ENCODE assay signal across 1 cellular context in the genomic region with DNA sequence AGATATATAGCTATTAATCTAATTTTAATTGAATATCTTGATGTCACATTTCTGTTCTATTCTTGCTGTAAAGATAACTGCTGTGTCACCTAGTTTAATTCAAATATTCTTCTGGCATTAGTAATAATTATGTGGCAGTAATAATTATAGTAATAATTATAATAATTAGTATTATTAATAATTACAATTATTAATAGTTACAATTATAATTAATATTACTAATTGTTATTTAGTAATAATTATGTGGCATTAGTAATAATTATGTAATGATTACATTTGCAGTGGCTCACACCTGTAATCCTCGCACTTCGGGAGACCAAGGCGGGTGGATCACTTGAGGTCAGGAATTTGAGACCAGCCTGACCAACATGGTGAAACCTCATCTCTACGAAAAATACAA.
A peak's percentile ranks its signal among the peaks of the same experiment; 100 is the strongest.
TF ChIP-seq lines count a peak whose summit lies in the region.

No MANE protein-coding gene starts in this region.

TF ChIP-seq in WTC11, 78 proteins besides CTCF, POLR2A, EP300 and RAD21:
- TF ChIP-seq HMGA2 (CRISPR knock-in tag; IDR thresholded peaks at IDR 0.05), result peak; percentile 83
- no peak for TF ChIP-seq FOXJ3 (CRISPR knock-in tag; IDR thresholded peaks at IDR 0.05; ENCODE audit: borderline replicate concordance)
- TF ChIP-seq ZNF219 (CRISPR knock-in tag; IDR thresholded peaks at IDR 0.05; ENCODE audit: borderline replicate concordance), result no peak
- TF ChIP-seq RORB (CRISPR knock-in tag; IDR thresholded peaks at IDR 0.05), result no peak
- TF ChIP-seq, protein P1, sequence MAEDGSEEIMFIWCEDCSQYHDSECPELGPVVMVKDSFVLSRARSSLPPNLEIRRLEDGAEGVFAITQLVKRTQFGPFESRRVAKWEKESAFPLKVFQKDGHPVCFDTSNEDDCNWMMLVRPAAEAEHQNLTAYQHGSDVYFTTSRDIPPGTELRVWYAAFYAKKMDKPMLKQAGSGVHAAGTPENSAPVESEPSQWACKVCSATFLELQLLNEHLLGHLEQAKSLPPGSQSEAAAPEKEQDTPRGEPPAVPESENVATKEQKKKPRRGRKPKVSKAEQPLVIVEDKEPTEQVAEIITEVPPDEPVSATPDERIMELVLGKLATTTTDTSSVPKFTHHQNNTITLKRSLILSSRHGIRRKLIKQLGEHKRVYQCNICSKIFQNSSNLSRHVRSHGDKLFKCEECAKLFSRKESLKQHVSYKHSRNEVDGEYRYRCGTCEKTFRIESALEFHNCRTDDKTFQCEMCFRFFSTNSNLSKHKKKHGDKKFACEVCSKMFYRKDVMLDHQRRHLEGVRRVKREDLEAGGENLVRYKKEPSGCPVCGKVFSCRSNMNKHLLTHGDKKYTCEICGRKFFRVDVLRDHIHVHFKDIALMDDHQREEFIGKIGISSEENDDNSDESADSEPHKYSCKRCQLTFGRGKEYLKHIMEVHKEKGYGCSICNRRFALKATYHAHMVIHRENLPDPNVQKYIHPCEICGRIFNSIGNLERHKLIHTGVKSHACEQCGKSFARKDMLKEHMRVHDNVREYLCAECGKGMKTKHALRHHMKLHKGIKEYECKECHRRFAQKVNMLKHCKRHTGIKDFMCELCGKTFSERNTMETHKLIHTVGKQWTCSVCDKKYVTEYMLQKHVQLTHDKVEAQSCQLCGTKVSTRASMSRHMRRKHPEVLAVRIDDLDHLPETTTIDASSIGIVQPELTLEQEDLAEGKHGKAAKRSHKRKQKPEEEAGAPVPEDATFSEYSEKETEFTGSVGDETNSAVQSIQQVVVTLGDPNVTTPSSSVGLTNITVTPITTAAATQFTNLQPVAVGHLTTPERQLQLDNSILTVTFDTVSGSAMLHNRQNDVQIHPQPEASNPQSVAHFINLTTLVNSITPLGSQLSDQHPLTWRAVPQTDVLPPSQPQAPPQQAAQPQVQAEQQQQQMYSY (CRISPR knock-in tag; IDR thresholded peaks at IDR 0.05), result no peak
TF ChIP-seq in WTC11: peak in this region for 1.
